20 cellular contexts compared by ENCODE assay signal in genomic region chr6:157555795-157556645, GRCh38.
DNase-seq lines count a peak whose midpoint lies in the region; ATAC-seq and TF ChIP-seq lines count a peak whose summit lies in the region.
"Had no signal": no experiment of that assay in that cellular context is flagged by ENCODE, and none has a peak within 500 bp of the region (broad histone marks: within the 10 kb centered on the region; RNA-seq: fewer than 3 reads in every experiment).

No MANE protein-coding gene starts in this region.

- H3K4me3 ChIP-seq in Peyer's patch (no peak overlapping the region), retinal pigment epithelial cell (ENCODE audit: low read length) (no peak overlapping the region)
- H3K4me3 ChIP-seq: coronary artery, left lung, MG63, prostate gland, smooth muscle cell had no signal

- WGBS in H9 (ENCODE audit: extremely low coverage, insufficient read length, low lambda C conversion rate), result no CpG with 5 or more reads among the region's 27 CpGs

- no peak overlapping the region for H3K4me2 ChIP-seq in H9 (ENCODE audit: insufficient read depth, insufficient read length, low read length)
- H3K4me2 ChIP-seq: smooth muscle cell had no signal

- H2BK5ac ChIP-seq in H9 (ENCODE audit: insufficient read length, low read length), result no peak overlapping the region

- no peak overlapping the region for H3K9ac ChIP-seq in H9 (ENCODE audit: extremely low read depth, insufficient read length, low read length)

- H3K27me3 Mint-ChIP-seq in H9 (ENCODE audit: low read depth), result peaks cover 4% of the 10 kb centered on the region
- H3K27me3 Mint-ChIP-seq: activated CD4-positive, alpha-beta T cell treated with anti-CD3 and anti-CD28 coated beads for 36 hours had no signal

- no peaks in the 10 kb centered on the region for H3K36me3 ChIP-seq in Peyer's patch
- H3K36me3 ChIP-seq: left lung, MG63, prostate gland had no signal

- no peak overlapping the region for H2BK120ac ChIP-seq in H9 (ENCODE audit: low read depth, low read length, poor library complexity, severe bottlenecking)

- ATAC-seq in left lobe of liver (peak; percentile 11), HG03520 (IDR thresholded peaks at IDR 0.05; ENCODE audit: unreplicated experiment) (no peak)
- ATAC-seq: activated CD4-positive, alpha-beta T cell treated with anti-CD3 and anti-CD28 coated beads for 36 hours; naive thymus-derived CD4-positive, alpha-beta T cell; SK-N-SH treated with all-trans-retinoic acid at 6 μM for 48 hours had no signal

- no peak for TF ChIP-seq POLR2A in Peyer's patch (IDR thresholded peaks at IDR 0.05)

- H3K79me2 ChIP-seq in H9 (ENCODE audit: insufficient read depth, low read length), result no peaks in the 10 kb centered on the region

- H4K91ac ChIP-seq in H9 (ENCODE audit: insufficient read length, low read depth, low read length), result no peak overlapping the region

- no peaks in the 10 kb centered on the region for H4K20me1 ChIP-seq in H9 (ENCODE audit: control insufficient read depth, insufficient read depth, insufficient read length)

- no peak overlapping the region for H3K4ac ChIP-seq in H9 (ENCODE audit: low read depth, low read length)

- H3K27ac ChIP-seq in H9 (ENCODE audit: insufficient read length, low read depth, low read length) (no peak overlapping the region), Peyer's patch (peak overlapping the region in 3 of 4 donors; percentile 57 to 78 (median 59))
- H3K27ac ChIP-seq: coronary artery, left lung had no signal

- H3K4me1 ChIP-seq in H9 (ENCODE audit: insufficient read depth, low read length), result peaks cover 16% of the 10 kb centered on the region
- H3K4me1 ChIP-seq in Peyer's patch, result peaks cover 0 to 32% (median 16%) of the 10 kb centered on the region in 4 donors
- H3K4me1 ChIP-seq: left lung, prostate gland had no signal

- H3K27me3 ChIP-seq in H9 (ENCODE audit: insufficient read depth, low read length), result no peaks in the 10 kb centered on the region
- no peaks in the 10 kb centered on the region for H3K27me3 ChIP-seq in Peyer's patch
- H3K27me3 ChIP-seq: left lung, MG63 had no signal

- H2BK15ac ChIP-seq in H9 (ENCODE audit: low read depth, low read length), result no peak overlapping the region

- H3K14ac ChIP-seq in H9 (ENCODE audit: insufficient read depth, low read length), result no peak overlapping the region; the same call in 1 of the 2 replicates

- no peaks in the 10 kb centered on the region for H3K36me3 Mint-ChIP-seq in H9 (ENCODE audit: insufficient read depth in 1 of 3, low read depth in 3 of 3)

- H3K23me2 ChIP-seq in H9 (ENCODE audit: insufficient read length, low read depth, low read length, poor library complexity, severe bottlenecking), result peaks cover 4% of the 10 kb centered on the region

- H3K18ac ChIP-seq in H9 (ENCODE audit: insufficient read length, low read depth, low read length), result peak overlapping the region; percentile 7

- no peaks in the 10 kb centered on the region for H3K79me1 ChIP-seq in H9 (ENCODE audit: insufficient read depth, low read depth, low read length, poor library complexity, severe bottlenecking)

- H3K9me3 Mint-ChIP-seq in H9, result no peaks in the 10 kb centered on the region
- H3K9me3 Mint-ChIP-seq: naive thymus-derived CD4-positive, alpha-beta T cell had no signal

- H3T11ph ChIP-seq in H9 (ENCODE audit: low read length), result no peak overlapping the region

- H4K5ac ChIP-seq in H9 (ENCODE audit: insufficient read length, low read depth, low read length), result no peak overlapping the region

- no peak overlapping the region for H3K23ac ChIP-seq in H9 (ENCODE audit: insufficient read length, low read depth, low read length)

- no peak overlapping the region for H3K56ac ChIP-seq in H9 (ENCODE audit: insufficient read length, low read depth, low read length)

- H2BK20ac ChIP-seq in H9 (ENCODE audit: low read depth, low read length, poor library complexity, severe bottlenecking), result no peak overlapping the region

- no peak overlapping the region for H3K4me3 Mint-ChIP-seq in H9
- H3K4me3 Mint-ChIP-seq: activated CD4-positive, alpha-beta T cell treated with anti-CD3 and anti-CD28 coated beads for 36 hours had no signal

- H3K9me3 ChIP-seq in H9 (ENCODE audit: control insufficient read depth, low read depth, low read length) (no peaks in the 10 kb centered on the region), Peyer's patch (no peaks in the 10 kb centered on the region)
- H3K9me3 ChIP-seq: left lung, MG63, prostate gland had no signal

- H2AK5ac ChIP-seq in H9 (ENCODE audit: insufficient read length, low read length), result no peak overlapping the region

- H2BK12ac ChIP-seq in H9 (ENCODE audit: insufficient read length, low read depth, low read length), result no peak overlapping the region

- no peak for DNase-seq in H9
- no peak for DNase-seq in Peyer's patch
- no peak for DNase-seq in left lobe of liver (ENCODE audit: low spot score)
- DNase-seq in retinal pigment epithelial cell (ENCODE audit: low read depth), result no peak
- DNase-seq in NCI-H524 treated with DMSO at 0.1 percent for 48 hours (lab: John Stamatoyannopoulos, UW), result no peak
- DNase-seq in activated CD8-positive, alpha-beta memory T cell treated with anti-CD3 and anti-CD28 coated beads, Interleukin-2, amount 50 U/mL, for 4 hours, result no peak
- DNase-seq: activated CD4-positive, alpha-beta T cell treated with anti-CD3 and anti-CD28 coated beads for 36 hours; activated naive CD4-positive, alpha-beta T cell treated with Interleukin-2 at 50 U/mL for 16 hours; activated T-cell treated with anti-CD3 and anti-CD28 coated beads for 4 hours; DMS79; left lung; MG63; naive thymus-derived CD4-positive, alpha-beta T cell; NCI-H526 treated with DMSO at 0.1 percent for 48 hours; T1000 had no signal

- peak overlapping the region in 2 of 3 experiments; percentile 59 to 90; a peak in 4 of 7 replicates for H3K27ac Mint-ChIP-seq in H9
- H3K27ac Mint-ChIP-seq: activated CD4-positive, alpha-beta T cell treated with anti-CD3 and anti-CD28 coated beads for 36 hours had no signal

- TF ChIP-seq CTCF in H9 (conservative IDR thresholded peaks at IDR 0.05) (no peak), Peyer's patch (IDR thresholded peaks at IDR 0.05) (no peak), retinal pigment epithelial cell (conservative IDR thresholded peaks at IDR 0.05; ENCODE audit: low read depth, low read length) (peak; percentile 36)

- no peak overlapping the region for H4K8ac ChIP-seq in H9 (replicated peaks; ENCODE audit: insufficient read length, low read depth, low read length)

- H2AFZ ChIP-seq in H9 (ENCODE audit: low read length), result no peak overlapping the region

- H3K4me1 Mint-ChIP-seq in H9, result peaks cover 54 to 58% of the 10 kb centered on the region in 2 experiments
